ENCODE assay signal across 14 cellular contexts in genomic region chr7:51376420-51377092, GRCh38. TPM values are rescaled to one million over a fixed set of nuclear protein-coding genes. Genes with fewer than 3 reads are reported as not detected.
A peak's percentile ranks its signal among the peaks of the same experiment; 100 is the strongest.
DNase-seq lines count a peak whose midpoint lies in the region; ATAC-seq and TF ChIP-seq lines count a peak whose summit lies in the region.
"Had no signal": no experiment of that assay in that cellular context is flagged by ENCODE, and none has a peak within 500 bp of the region (broad histone marks: within the 10 kb centered on the region; RNA-seq: fewer than 3 reads in every experiment).

No MANE protein-coding gene starts in this region.

- H3K9ac ChIP-seq in fibroblast of lung (ENCODE audit: insufficient read depth, low read length) = no peak overlapping the region

- TF ChIP-seq CTCF in fibroblast of lung (conservative IDR thresholded peaks at IDR 0.05 in 1 of 2, IDR thresholded peaks at IDR 0.05 in 1 of 2; ENCODE audit: low read depth in 1 of 2, low read length in 2 of 2) = no peak

- no peak overlapping the region for H3K4me3 ChIP-seq in fibroblast of lung (replicated peaks in 1 of 4; ENCODE audit: control extremely low read depth in 1 of 4, insufficient read depth in 1 of 4, low read depth in 3 of 4, low read length in 4 of 4)
- H3K4me3 ChIP-seq: dorsolateral prefrontal cortex had no signal

- H3K4me2 ChIP-seq in fibroblast of lung (ENCODE audit: extremely low read depth, insufficient read depth, low read length) = no peak overlapping the region

- H4K20me1 ChIP-seq in fibroblast of lung (ENCODE audit: control insufficient read depth, extremely low read depth, insufficient read depth, low read length) = no peaks in the 10 kb centered on the region

- ATAC-seq in HG02970 (IDR thresholded peaks at IDR 0.05; ENCODE audit: low FRiP score, unreplicated experiment) = no peak
- ATAC-seq: activated CD4-positive, alpha-beta T cell treated with anti-CD3 and anti-CD28 coated beads for 36 hours; stimulated activated naive CD8-positive, alpha-beta T cell treated with anti-CD3 and anti-CD28 coated beads, Interleukin-15, Interleukin-2, amounts not matched to agents 100 U/mL and 50 U/mL, for 24 hours had no signal

- H3K4me1 ChIP-seq in fibroblast of lung (ENCODE audit: control insufficient read depth, extremely low read depth, insufficient read depth, low read length) = no peaks in the 10 kb centered on the region

- H3K79me2 ChIP-seq in fibroblast of lung (ENCODE audit: control insufficient read depth, insufficient read depth, low read length) = no peaks in the 10 kb centered on the region

- H3K36me3 ChIP-seq in fibroblast of lung (ENCODE audit: control insufficient read depth, insufficient read depth, low read length) = no peaks in the 10 kb centered on the region

- peak; percentile 9 for DNase-seq in HPDE6-E6E7 (ENCODE audit: extremely low spot score)
- peak; percentile 69 for DNase-seq in NCI-H774 (lab: John Stamatoyannopoulos, UW)
- DNase-seq in fibroblast of lung (ENCODE audit: low read depth in 2 of 2) = peak; percentile 3 to 83
- DNase-seq in stromal cell of bone marrow (ENCODE audit: low read depth) = peak; percentile 21
- DNase-seq in effector CD8-positive, alpha-beta T cell (lab: John Stamatoyannopoulos, UW) = no peak
- no peak for DNase-seq in activated effector memory CD4-positive, alpha-beta T cell treated with Interleukin-2 at 50 U/mL for 16 hours
- DNase-seq: activated CD4-positive, alpha-beta T cell treated with anti-CD3 and anti-CD28 coated beads for 36 hours; activated naive CD4-positive, alpha-beta T cell treated with anti-CD3 and anti-CD28 coated beads for 36 hours; dorsolateral prefrontal cortex; naive B cell; NCI-H1436; SHP77 treated with DMSO at 0.1 percent for 48 hours; stimulated activated naive CD8-positive, alpha-beta T cell treated with anti-CD3 and anti-CD28 coated beads, Interleukin-15, Interleukin-2, amounts not matched to agents 100 U/mL and 50 U/mL, for 24 hours had no signal

- H3K27me3 ChIP-seq in fibroblast of lung (ENCODE audit: control insufficient read depth, insufficient read depth, low read length) = no peaks in the 10 kb centered on the region
- H3K27me3 ChIP-seq: dorsolateral prefrontal cortex had no signal

- H3K27ac ChIP-seq in fibroblast of lung (ENCODE audit: insufficient read depth, low read length) = no peak overlapping the region
- H3K27ac ChIP-seq: dorsolateral prefrontal cortex had no signal

- H2AFZ ChIP-seq in fibroblast of lung (ENCODE audit: low read length) = no peak overlapping the region

- H3K9me3 ChIP-seq in fibroblast of lung (ENCODE audit: control insufficient read depth, insufficient read depth, low read depth, low read length) = no peaks in the 10 kb centered on the region

RNA-seq across cellular contexts. Expression of gene COBL, which starts 59.9 kb away (rescaled TPM):
- 0.26 and 0.33 TPM in 2 replicates for total RNA-seq in fibroblast of lung
- 0.07 and 0.10 TPM in 2 replicates for polyA plus RNA-seq in fibroblast of lung
- polyA plus RNA-seq in fibroblast of lung (2012) = 0.22 TPM in 1 of 2 replicates, not detected in the other
- 0.93 TPM in 1 of 2 replicates, not detected in the other for polyA minus RNA-seq in fibroblast of lung (ENCODE audit: low replicate concordance)
- total RNA-seq: activated CD4-positive, alpha-beta T cell treated with anti-CD3 and anti-CD28 coated beads for 36 hours; activated naive CD4-positive, alpha-beta T cell treated with anti-CD3 and anti-CD28 coated beads for 36 hours had no signal

Comparison
In these comparisons a context has a peak if more than half of its experiments do, and no peak if none do; other contexts are left out.
1. DNase-seq: peak in HPDE6-E6E7 (single experiment), NCI-H774 (single experiment), fibroblast of lung (2 of 2) and stromal cell of bone marrow (single experiment); none in effector CD8-positive, alpha-beta T cell (single experiment) and activated effector memory CD4-positive, alpha-beta T cell treated with Interleukin-2 at 50 U/mL for 16 hours (single experiment).